8 cellular contexts compared by ENCODE assay signal in genomic region chr17:42389135-42389417, GRCh38. TPM values are rescaled to one million over a fixed set of nuclear protein-coding genes. Genes with fewer than 3 reads are reported as not detected.
DNase-seq lines count a peak whose midpoint lies in the region; ATAC-seq, FAIRE-seq and TF ChIP-seq lines count a peak whose summit lies in the region.

No MANE protein-coding gene starts in this region.

- POLR2A ChIA-PET in A549 (lab: Yijun Ruan, JAX) = interaction anchor here (0.6 to 2.0 kb wide), 13 partner anchors 9 to 423 kb away, joined by 3 to 27 read pairs (median 6); partner anchors contain the start of genes CAVIN1 and NAGLU

- no peak for TF ChIP-seq EP300 in A549 (IDR thresholded peaks at IDR 0.05)

- TF ChIP-seq POLR2A in A549 (IDR thresholded peaks at IDR 0.05; ENCODE audit: low read length) (no peak), lower leg skin (IDR thresholded peaks at IDR 0.05) (no peak)

- ATAC-seq in A549 = peak; percentile 44 to 49
- ATAC-seq in GM21528 (IDR thresholded peaks at IDR 0.05; ENCODE audit: low FRiP score, unreplicated experiment) = peak; percentile 27
- ATAC-seq in right cardiac atrium = no peak
- ATAC-seq in stimulated activated naive CD8-positive, alpha-beta T cell treated with anti-CD3 and anti-CD28 coated beads, Interleukin-15, Interleukin-2, amounts not matched to agents 100 U/mL and 50 U/mL, for 24 hours = peak; percentile 83
- ATAC-seq in GM18502 (IDR thresholded peaks at IDR 0.05; ENCODE audit: poor library complexity, unreplicated experiment) = no peak

- H3K4me3 ChIP-seq in A549 (peak overlapping the region; percentile 35), WERI-Rb-1 (ENCODE audit: low read depth, low read length) (peak overlapping the region; percentile 52), right cardiac atrium (ENCODE audit: low read length) (peak overlapping the region; percentile 50), lower leg skin (ENCODE audit: low read depth, poor library complexity, severe bottlenecking) (no peak overlapping the region)

- H3K9me3 ChIP-seq in A549 (no peaks in the 10 kb centered on the region), WERI-Rb-1 (ENCODE audit: severe bottlenecking) (no peaks in the 10 kb centered on the region), right cardiac atrium (ENCODE audit: control insufficient read depth, low read length) (no peaks in the 10 kb centered on the region)

- H3K36me3 ChIP-seq in WERI-Rb-1 = no peaks in the 10 kb centered on the region; the same call in 1 of the 2 replicates

- DNase-seq in A549 (ENCODE audit: low read depth in 1 of 2, low spot score in 1 of 2) (no peak), WERI-Rb-1 (no peak), right cardiac atrium (no peak), D341Med (ENCODE audit: low spot score) (no peak), lower leg skin (ENCODE audit: low spot score in 2 of 2) (no peak)
- DNase-seq in stimulated activated naive CD8-positive, alpha-beta T cell treated with anti-CD3 and anti-CD28 coated beads, Interleukin-15, Interleukin-2, amounts not matched to agents 100 U/mL and 50 U/mL, for 24 hours = no peak

- peaks cover 28% of the 10 kb centered on the region for H3K4me1 ChIP-seq in A549
- H3K4me1 ChIP-seq in right cardiac atrium (ENCODE audit: control insufficient read depth, insufficient read depth, low read length) = peaks cover 2% of the 10 kb centered on the region

- H3K27me3 ChIP-seq in WERI-Rb-1 (ENCODE audit: insufficient read depth, low read depth, severe bottlenecking) (peaks cover 4% of the 10 kb centered on the region), right cardiac atrium (ENCODE audit: control insufficient read depth, insufficient read depth) (no peaks in the 10 kb centered on the region)

- peak overlapping the region; percentile 84 for H3K4me2 ChIP-seq in A549

- no peak for TF ChIP-seq RAD21 in A549 (conservative IDR thresholded peaks at IDR 0.05 in 1 of 2, IDR thresholded peaks at IDR 0.05 in 1 of 2)

- no peak for FAIRE-seq in A549 (lab: Jason Lieb, UNC)

- peak overlapping the region; percentile 84 to 91 for H3K27ac ChIP-seq in A549
- H3K27ac ChIP-seq in WERI-Rb-1 = peak overlapping the region; percentile 6; the same call in 1 of the 2 replicates
- H3K27ac ChIP-seq in right cardiac atrium (ENCODE audit: low read length) = peak overlapping the region; percentile 98

- intact Hi-C loops in right cardiac atrium (cut with DNase I) = loop anchor here in 1 of 4 donors (5.0 kb wide), 1 partner anchor 42 kb away; no protein-coding TSS in a partner anchor
- intact Hi-C loops in lower leg skin (cut with DNase I; ENCODE audit: low total_unique reads) = no loop called here

- TF ChIP-seq CTCF in A549 (IDR thresholded peaks at IDR 0.05) = no peak
- TF ChIP-seq CTCF in WERI-Rb-1 (IDR thresholded peaks at IDR 0.05; ENCODE audit: low read depth, low read length) = no peak
- no peak for TF ChIP-seq CTCF in lower leg skin (IDR thresholded peaks at IDR 0.05)

- WGBS in A549 (ENCODE audit: missing lambda C conversion rate) = 22% methylated on average over 11 of the region's 11 CpGs
- 2% methylated on average over 11 of the region's 11 CpGs for WGBS in right cardiac atrium
- 1 to 9% methylated on average over 11 of the region's 11 CpGs for WGBS in lower leg skin, 2 donors

- CTCF ChIA-PET in A549 (lab: Yijun Ruan, JAX) = interaction anchor here (1.0 to 33.2 kb wide), 16 partner anchors 8 to 254 kb away, joined by 3 to 1360 read pairs (median 6); partner anchors contain the start of gene KCNH4

TF ChIP-seq in A549, 52 proteins besides CTCF, POLR2A, EP300 and RAD21:
- no peak for TF ChIP-seq E2F6 (IDR thresholded peaks at IDR 0.05; ENCODE audit: borderline replicate concordance, low read depth)
- 0 out of 2 replicates have a peak, but pooled peaks have one; percentile 1 for TF ChIP-seq HOXB13 (CRISPR knock-in tag; IDR thresholded peaks at IDR 0.05; ENCODE audit: low read depth)

RNA-seq across cellular contexts. Expression of gene STAT3, which starts 0.8 kb away (rescaled TPM):
- polyA plus RNA-seq in A549 (2011; rRNA removed) = 72.8 and 81.9 TPM in 2 replicates
- polyA plus RNA-seq in A549 (2012; cell fraction: cytosol; rRNA removed) = 49.5 and 57.3 TPM in 2 replicates
- polyA plus RNA-seq in A549 (2012; cell fraction: nucleus; rRNA removed) = 80.0 and 101 TPM in 2 replicates
- polyA plus RNA-seq in A549 (2017; fragmentation: RNase III; extraction: RNeasy Plus Mini Kit Qiagen cat#74134 plus additional on column Dnase treatment) = 97.8 to 115 TPM (median 109 TPM) in 3 replicates
- polyA minus RNA-seq in A549 (2011; rRNA and poly(A)+ RNA removed) = 127 and 145 TPM in 2 replicates
- total RNA-seq in right cardiac atrium = 100 to 1,000 TPM; 100 to 192 (median 105) TPM
- polyA plus RNA-seq in right cardiac atrium = 46.9 TPM
- 100 to 1,000 TPM; 109 to 149 (median 124) TPM for total RNA-seq in lower leg skin

RNA-seq across cellular contexts. Expression of gene CAVIN1, which starts 34.0 kb away (rescaled TPM):
- 91.4 and 101 TPM in 2 replicates for polyA plus RNA-seq in A549 (2011; rRNA removed)
- 179 and 201 TPM in 2 replicates for polyA plus RNA-seq in A549 (2012; cell fraction: cytosol; rRNA removed)
- 194 and 208 TPM in 2 replicates for polyA plus RNA-seq in A549 (2012; cell fraction: nucleus; rRNA removed)
- polyA plus RNA-seq in A549 (2017; fragmentation: RNase III; extraction: RNeasy Plus Mini Kit Qiagen cat#74134 plus additional on column Dnase treatment) = 371 to 416 TPM (median 377 TPM) in 3 replicates
- 68.0 and 70.8 TPM in 2 replicates for polyA minus RNA-seq in A549 (2011; rRNA and poly(A)+ RNA removed)
- 100 to 1,000 TPM; 173 to 256 (median 203) TPM for total RNA-seq in right cardiac atrium
- 153 TPM for polyA plus RNA-seq in right cardiac atrium
- 100 to 1,000 TPM; 171 to 336 (median 255) TPM for total RNA-seq in lower leg skin

Comparison
In these comparisons a context has a peak if more than half of its experiments do, and no peak if none do; other contexts are left out.
1. ATAC-seq: peak in A549 (2 of 2), GM21528 (single experiment) and stimulated activated naive CD8-positive, alpha-beta T cell treated with anti-CD3 and anti-CD28 coated beads, Interleukin-15, Interleukin-2, amounts not matched to agents 100 U/mL and 50 U/mL, for 24 hours (single experiment); none in right cardiac atrium (0 of 2) and GM18502 (single experiment).
2. H3K27ac ChIP-seq: peak in every context shown above with its lines; median percentile 98 in right cardiac atrium; 88 in A549; 6 in WERI-Rb-1.